Comparison of ENCODE assay signal across 8 cellular contexts in genomic region chr7:107150375-107151073, GRCh38. TPM values are rescaled to one million over a fixed set of nuclear protein-coding genes. Genes with fewer than 3 reads are reported as not detected.
DNase-seq lines count a peak whose midpoint lies in the region; ATAC-seq and TF ChIP-seq lines count a peak whose summit lies in the region.

No MANE protein-coding gene starts in this region.

- H3K9me3 ChIP-seq in fibroblast of lung (ENCODE audit: control insufficient read depth, insufficient read depth, low read depth, low read length): no peaks in the 10 kb centered on the region
- no peaks in the 10 kb centered on the region for H3K9me3 ChIP-seq in osteoblast (ENCODE audit: low read depth, low read length)
- no peaks in the 10 kb centered on the region for H3K9me3 ChIP-seq in thyroid gland

- H4K20me1 ChIP-seq in fibroblast of lung (ENCODE audit: control insufficient read depth, extremely low read depth, insufficient read depth, low read length) (no peaks in the 10 kb centered on the region), osteoblast (ENCODE audit: insufficient read depth, low read length) (no peaks in the 10 kb centered on the region)

- TF ChIP-seq CTCF in fibroblast of lung (conservative IDR thresholded peaks at IDR 0.05 in 1 of 2, IDR thresholded peaks at IDR 0.05 in 1 of 2; ENCODE audit: low read depth in 1 of 2, low read length in 2 of 2) (peak; percentile 53 to 59), osteoblast (IDR thresholded peaks at IDR 0.05; ENCODE audit: extremely low read depth, low read depth, low read length) (peak; percentile 73), thyroid gland (IDR thresholded peaks at IDR 0.05) (peak; percentile 38 to 69 (median 51))

- H2AFZ ChIP-seq in fibroblast of lung (ENCODE audit: low read length) (no peak overlapping the region), osteoblast (ENCODE audit: low read length) (no peak overlapping the region)

- intact Hi-C loops in thyroid gland (cut with DNase I): no loop called here

- H3K4me1 ChIP-seq in fibroblast of lung (ENCODE audit: control insufficient read depth, extremely low read depth, insufficient read depth, low read length): peaks cover 4% of the 10 kb centered on the region
- peaks cover 8% of the 10 kb centered on the region for H3K4me1 ChIP-seq in osteoblast (ENCODE audit: insufficient read depth, low read length)
- no peaks in the 10 kb centered on the region for H3K4me1 ChIP-seq in thyroid gland

- WGBS in thyroid gland, 2 donors: 25 to 26% methylated on average over 4 of the region's 4 CpGs

- ATAC-seq in GM21737 (IDR thresholded peaks at IDR 0.05; ENCODE audit: unreplicated experiment): no peak

- DNase-seq in CD1c-positive myeloid dendritic cell (ENCODE audit: extremely low spot score): peak; percentile 87
- DNase-seq in HT1080 (ENCODE audit: low read depth): peak; percentile 55
- peak; percentile 81 for DNase-seq in OCI-M1 (lab: John Stamatoyannopoulos, UW)
- peak; percentile 67 for DNase-seq in activated T-cell treated with anti-CD3 and anti-CD28 coated beads for 4 hours
- peak; percentile 56 to 83 for DNase-seq in fibroblast of lung (ENCODE audit: low read depth in 2 of 2)
- DNase-seq in osteoblast (ENCODE audit: insufficient read length, low spot score, missing footprints): no peak
- DNase-seq in thyroid gland: peak; percentile 69 to 74

- no peak overlapping the region for H3K4me3 ChIP-seq in fibroblast of lung (replicated peaks in 1 of 4; ENCODE audit: control extremely low read depth in 1 of 4, insufficient read depth in 1 of 4, low read depth in 3 of 4, low read length in 4 of 4)
- no peak overlapping the region for H3K4me3 ChIP-seq in osteoblast (ENCODE audit: insufficient read depth, low read length)
- H3K4me3 ChIP-seq in thyroid gland (replicated peaks in 1 of 3): no peak overlapping the region

- H3K36me3 ChIP-seq in fibroblast of lung (ENCODE audit: control insufficient read depth, insufficient read depth, low read length) (no peaks in the 10 kb centered on the region), osteoblast (ENCODE audit: insufficient read depth, low read length) (no peaks in the 10 kb centered on the region), thyroid gland (no peaks in the 10 kb centered on the region)

- no peak overlapping the region for H3K9ac ChIP-seq in fibroblast of lung (ENCODE audit: insufficient read depth, low read length)

- TF ChIP-seq POLR2A in thyroid gland (IDR thresholded peaks at IDR 0.05): no peak

- H3K27ac ChIP-seq in fibroblast of lung (ENCODE audit: insufficient read depth, low read length): no peak overlapping the region
- no peak overlapping the region for H3K27ac ChIP-seq in osteoblast (ENCODE audit: low read depth, low read length)
- H3K27ac ChIP-seq in thyroid gland: no peak overlapping the region

- H3K27me3 ChIP-seq in fibroblast of lung (ENCODE audit: control insufficient read depth, insufficient read depth, low read length) (no peaks in the 10 kb centered on the region), osteoblast (ENCODE audit: insufficient read depth, low read length) (no peaks in the 10 kb centered on the region), thyroid gland (no peaks in the 10 kb centered on the region)

- H3K79me2 ChIP-seq in fibroblast of lung (ENCODE audit: control insufficient read depth, insufficient read depth, low read length) (no peaks in the 10 kb centered on the region), osteoblast (ENCODE audit: insufficient read depth, low read length) (no peaks in the 10 kb centered on the region)

- no peak overlapping the region for H3K4me2 ChIP-seq in fibroblast of lung (ENCODE audit: extremely low read depth, insufficient read depth, low read length)
- H3K4me2 ChIP-seq in osteoblast (ENCODE audit: insufficient read depth, low read length): no peak overlapping the region

RNA-seq across cellular contexts. Expression of gene HBP1, which starts 18.3 kb away (rescaled TPM):
- total RNA-seq in HT1080 (2014; rRNA removed; shearing (Covaris generic)): 20.6 and 25.9 TPM in 2 replicates
- polyA plus RNA-seq in HT1080 (2015; cell fraction: cytosol; rRNA removed): 29.6 and 39.3 TPM in 2 replicates
- polyA plus RNA-seq in HT1080 (2015; cell fraction: nucleus; rRNA removed): 62.1 and 64.7 TPM in 2 replicates
- total RNA-seq in fibroblast of lung (122 and 127 TPM in 2 replicates), osteoblast (166 and 175 TPM in 2 replicates), thyroid gland (100 to 1,000 TPM; 111 to 182 (median 154) TPM)
- 41.7 and 72.9 TPM in 2 replicates for polyA plus RNA-seq in fibroblast of lung
- 26.6 and 36.1 TPM in 2 replicates for polyA plus RNA-seq in fibroblast of lung (2012)
- 19.0 and 28.8 TPM in 2 replicates for polyA minus RNA-seq in fibroblast of lung (ENCODE audit: low replicate concordance)
